ENCODE assay signal across 10 cellular contexts in the genomic region with DNA sequence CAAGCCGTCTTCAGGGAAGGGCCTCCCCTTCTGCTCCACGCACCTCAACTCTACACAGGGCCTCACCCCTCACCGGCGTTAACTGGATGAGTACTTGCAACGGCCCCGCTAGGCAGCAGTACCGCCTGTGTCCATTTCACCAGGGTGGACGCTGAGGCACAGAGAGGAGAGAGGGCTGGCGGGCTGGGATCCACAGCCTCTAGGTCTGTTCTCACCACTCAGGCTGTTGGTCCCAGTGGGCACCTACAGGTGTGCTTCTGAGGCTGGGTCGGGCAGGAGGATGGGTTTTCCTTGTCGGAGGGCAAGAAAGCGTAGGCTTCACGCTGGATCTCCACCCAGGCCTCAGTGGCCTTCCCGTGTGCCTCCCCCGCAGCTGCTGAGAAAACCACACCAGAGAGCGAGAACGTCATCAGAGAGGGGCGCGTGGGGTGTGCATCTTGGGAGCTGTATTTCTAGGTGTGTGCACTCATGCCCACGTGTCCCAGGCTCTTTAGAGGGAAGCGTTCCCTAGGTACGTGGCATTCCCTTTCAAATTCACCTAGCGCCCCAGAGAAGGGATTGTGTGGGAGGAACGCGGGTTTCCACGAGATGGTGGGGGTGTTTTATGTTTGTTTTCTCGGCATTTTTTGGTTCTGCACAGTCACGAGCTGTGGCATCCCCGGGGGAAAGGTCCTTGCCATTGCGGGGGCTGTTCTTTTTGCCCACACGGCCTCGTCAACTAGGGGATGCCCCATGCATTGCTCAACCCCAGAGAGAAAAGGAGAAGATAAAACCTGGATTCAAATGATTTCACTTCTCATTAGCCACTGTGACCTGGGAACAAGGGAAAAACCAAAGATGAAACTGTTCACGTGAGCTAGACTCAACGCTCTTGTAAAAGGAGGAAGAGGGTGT.
A peak's percentile ranks its signal among the peaks of the same experiment; 100 is the strongest.
DNase-seq lines count a peak whose midpoint lies in the region; ATAC-seq, FAIRE-seq and TF ChIP-seq lines count a peak whose summit lies in the region.
"Had no signal": no experiment of that assay in that cellular context is flagged by ENCODE, and none has a peak within 500 bp of the region (broad histone marks: within the 10 kb centered on the region; RNA-seq: fewer than 3 reads in every experiment).

No MANE protein-coding gene starts in this region.

- H3K27ac Mint-ChIP-seq in activated naive CD4-positive, alpha-beta T cell treated with anti-CD3 and anti-CD28 coated beads, Interleukin-2, amount 50 U/mL, for 72 hours, result peak overlapping the region; percentile 12 to 61

- TF ChIP-seq POLR2A in GM12891 (IDR thresholded peaks at IDR 0.05; ENCODE audit: low read depth, low read length), result no peak; the same call in 1 of the 2 replicates

- no peaks in the 10 kb centered on the region for H3K36me3 Mint-ChIP-seq in activated naive CD4-positive, alpha-beta T cell treated with anti-CD3 and anti-CD28 coated beads, Interleukin-2, amount 50 U/mL, for 72 hours
- H3K36me3 Mint-ChIP-seq: natural killer cell had no signal

- H3K9me3 Mint-ChIP-seq in activated naive CD4-positive, alpha-beta T cell treated with anti-CD3 and anti-CD28 coated beads, Interleukin-2, amount 50 U/mL, for 72 hours, result no peaks in the 10 kb centered on the region
- H3K9me3 Mint-ChIP-seq: natural killer cell had no signal

- peak; percentile 93 for FAIRE-seq in GM12891 (lab: Jason Lieb, UNC)

- ATAC-seq in HG02759 (IDR thresholded peaks at IDR 0.05; ENCODE audit: unreplicated experiment) (peak; percentile 23), GM19455 (IDR thresholded peaks at IDR 0.05; ENCODE audit: unreplicated experiment) (no peak), GM21723 (IDR thresholded peaks at IDR 0.05; ENCODE audit: unreplicated experiment) (no peak)
- ATAC-seq in activated naive CD4-positive, alpha-beta T cell treated with anti-CD3 and anti-CD28 coated beads, Interleukin-2, amount 50 U/mL, for 72 hours, result peak; percentile 34 to 69

- DNase-seq in GM12891 (ENCODE audit: insufficient read length, low spot score), result no peak
- DNase-seq in activated naive CD4-positive, alpha-beta T cell treated with anti-CD3 and anti-CD28 coated beads, Interleukin-2, amount 50 U/mL, for 72 hours (ENCODE audit: low spot score in 2 of 2), result no peak
- DNase-seq in stimulated activated CD4-positive, alpha-beta T cell treated with anti-CD3 and anti-CD28 coated beads, Interleukin-2, amount 100 ng/mL, for 24 hours, result peak; percentile 27 to 49
- DNase-seq in NCI-H1436 (lab: John Stamatoyannopoulos, UW), result no peak
- no peak for DNase-seq in NCI-H524 (lab: John Stamatoyannopoulos, UW)
- DNase-seq: natural killer cell, PC-9 had no signal

TF ChIP-seq in GM12891, 5 proteins besides CTCF, POLR2A, EP300 and RAD21:
- TF ChIP-seq TAF1 (IDR thresholded peaks at IDR 0.05; ENCODE audit: low read depth, low read length) (no peak), POLR2AphosphoS5 (IDR thresholded peaks at IDR 0.05; ENCODE audit: low read depth, low read length) (no peak; the same call in 1 of the 2 replicates), SPI1 (IDR thresholded peaks at IDR 0.05; ENCODE audit: low read depth, low read length) (peak; percentile 79)

Comparison
In these comparisons a context has a peak if more than half of its experiments do, and no peak if none do; other contexts are left out.
1. DNase-seq: peak in stimulated activated CD4-positive, alpha-beta T cell treated with anti-CD3 and anti-CD28 coated beads, Interleukin-2, amount 100 ng/mL, for 24 hours (2 of 2); none in GM12891 (single experiment), activated naive CD4-positive, alpha-beta T cell treated with anti-CD3 and anti-CD28 coated beads, Interleukin-2, amount 50 U/mL, for 72 hours (0 of 2), NCI-H1436 (single experiment) and NCI-H524 (0 of 2).
2. ATAC-seq: peak in HG02759 (single experiment) and activated naive CD4-positive, alpha-beta T cell treated with anti-CD3 and anti-CD28 coated beads, Interleukin-2, amount 50 U/mL, for 72 hours (2 of 2); none in GM19455 (single experiment) and GM21723 (single experiment).